ENCODE assay signal across 28 cellular contexts in the genomic region with DNA sequence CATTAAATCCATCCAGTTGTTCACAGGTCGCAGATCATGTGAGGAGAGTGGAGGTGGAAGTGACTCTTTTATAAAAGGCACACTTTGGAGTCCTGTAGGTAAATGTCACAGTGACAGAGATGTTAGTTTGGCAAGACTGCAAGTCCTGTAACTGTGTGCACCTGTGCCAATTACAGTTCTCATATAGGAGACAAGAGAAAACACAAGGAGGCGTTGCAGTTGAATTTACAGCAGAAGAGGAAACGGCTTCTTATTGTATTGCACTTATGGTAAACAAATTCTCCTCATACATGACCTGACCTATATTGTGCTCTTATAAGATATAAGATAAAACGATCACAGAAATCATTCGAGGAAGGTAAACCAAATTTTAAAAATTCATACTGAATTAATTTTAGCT.
A peak's percentile ranks its signal among the peaks of the same experiment; 100 is the strongest.
DNase-seq lines count a peak whose midpoint lies in the region; ATAC-seq and TF ChIP-seq lines count a peak whose summit lies in the region.
"Had no signal": no experiment of that assay in that cellular context is flagged by ENCODE, and none has a peak within 500 bp of the region (broad histone marks: within the 10 kb centered on the region; RNA-seq: fewer than 3 reads in every experiment).

No MANE protein-coding gene starts in this region.

- no peak overlapping the region for H3K27ac ChIP-seq in OCI-LY3 (ENCODE audit: low read length)
- H3K27ac ChIP-seq: cardiac muscle cell, KMS-11, left lung had no signal

- H3K9me3 ChIP-seq in OCI-LY3 (ENCODE audit: insufficient read depth, low read length) = no peaks in the 10 kb centered on the region
- H3K9me3 ChIP-seq: left lung had no signal

- no peaks in the 10 kb centered on the region for H3K36me3 Mint-ChIP-seq in mesothelial cell of epicardium
- H3K36me3 Mint-ChIP-seq: activated CD8-positive, alpha-beta memory T cell treated with anti-CD3 and anti-CD28 coated beads, Interleukin-2, amount 10 ng/mL, durations not matched to agents 7 days and 5 days; activated naive CD4-positive, alpha-beta T cell treated with anti-CD3 and anti-CD28 coated beads, Interleukin-2, amount 10 ng/mL, durations not matched to agents 7 days and 5 days; naive thymus-derived CD8-positive, alpha-beta T cell; stimulated activated effector memory CD8-positive, alpha-beta T cell treated with anti-CD3 and anti-CD28 coated beads, Interleukin-12 subunit alpha, Interleukin-12 subunit beta, amount 100 ng/mL, for 72 hours; WTC11 had no signal

- no peaks in the 10 kb centered on the region for H4K20me1 ChIP-seq in OCI-LY3 (ENCODE audit: insufficient read depth, low read length)

- no peaks in the 10 kb centered on the region for H3K79me2 ChIP-seq in OCI-LY3 (ENCODE audit: low read length)

- H3K36me3 ChIP-seq in OCI-LY3 (replicated peaks; ENCODE audit: low read depth, low read length) = no peaks in the 10 kb centered on the region
- H3K36me3 ChIP-seq: cardiac muscle cell, left lung had no signal

- no peaks in the 10 kb centered on the region for H3K27me3 Mint-ChIP-seq in mesothelial cell of epicardium (ENCODE audit: low read depth)
- H3K27me3 Mint-ChIP-seq: activated CD8-positive, alpha-beta memory T cell treated with anti-CD3 and anti-CD28 coated beads, Interleukin-2, amount 10 ng/mL, durations not matched to agents 7 days and 5 days; activated naive CD4-positive, alpha-beta T cell treated with anti-CD3 and anti-CD28 coated beads, Interleukin-2, amount 10 ng/mL, durations not matched to agents 7 days and 5 days; B cell; naive thymus-derived CD8-positive, alpha-beta T cell had no signal

- no peak overlapping the region for H3K4me3 Mint-ChIP-seq in mesothelial cell of epicardium
- H3K4me3 Mint-ChIP-seq: activated CD8-positive, alpha-beta memory T cell treated with anti-CD3 and anti-CD28 coated beads, Interleukin-2, amount 10 ng/mL, durations not matched to agents 7 days and 5 days; activated naive CD4-positive, alpha-beta T cell treated with anti-CD3 and anti-CD28 coated beads, Interleukin-2, amount 10 ng/mL, durations not matched to agents 7 days and 5 days; activated T-cell treated with anti-CD3 and anti-CD28 coated beads, Interleukin-2, amount 50 U/mL, for 72 hours; B cell; H9; naive thymus-derived CD8-positive, alpha-beta T cell; stimulated activated effector memory CD8-positive, alpha-beta T cell treated with anti-CD3 and anti-CD28 coated beads, Interleukin-12 subunit alpha, Interleukin-12 subunit beta, amount 100 ng/mL, for 72 hours; WTC11 had no signal

- no peaks in the 10 kb centered on the region for H3K4me1 ChIP-seq in OCI-LY3 (ENCODE audit: low read length)
- H3K4me1 ChIP-seq: left lung had no signal

- peak overlapping the region; percentile 80 for H3K27ac Mint-ChIP-seq in mesothelial cell of epicardium
- H3K27ac Mint-ChIP-seq: activated CD8-positive, alpha-beta memory T cell treated with anti-CD3 and anti-CD28 coated beads, Interleukin-2, amount 10 ng/mL, durations not matched to agents 7 days and 5 days; activated naive CD4-positive, alpha-beta T cell treated with anti-CD3 and anti-CD28 coated beads, Interleukin-2, amount 10 ng/mL, durations not matched to agents 7 days and 5 days; activated T-cell treated with anti-CD3 and anti-CD28 coated beads, Interleukin-2, amount 50 U/mL, for 72 hours; B cell; H9; naive thymus-derived CD8-positive, alpha-beta T cell; stimulated activated effector memory CD8-positive, alpha-beta T cell treated with anti-CD3 and anti-CD28 coated beads, Interleukin-12 subunit alpha, Interleukin-12 subunit beta, amount 100 ng/mL, for 72 hours; WTC11 had no signal

- H3K9me3 Mint-ChIP-seq in mesothelial cell of epicardium = no peaks in the 10 kb centered on the region
- H3K9me3 Mint-ChIP-seq: H9, WTC11 had no signal

- no peak overlapping the region for H3K9ac ChIP-seq in OCI-LY3 (ENCODE audit: low read length)
- H3K9ac ChIP-seq: KMS-11 had no signal

- H3K4me3 ChIP-seq in OCI-LY3 (ENCODE audit: low read length) = no peak overlapping the region
- H3K4me3 ChIP-seq: cardiac muscle cell, left lung had no signal

- DNase-seq in NCI-H748 (lab: John Stamatoyannopoulos, UW; ENCODE audit: unreplicated experiment) (peak; percentile 12), NCI-H748 treated with DMSO at 0.1 percent for 48 hours (lab: John Stamatoyannopoulos, UW) (no peak), NCI-H187 treated with DMSO at 0.1 percent for 48 hours (lab: John Stamatoyannopoulos, UW) (peak; percentile 30), mesothelial cell of epicardium (ENCODE audit: low spot score in 2 of 2, unreplicated experiment in 2 of 2) (no peak), NCI-H524 (lab: John Stamatoyannopoulos, UW) (no peak), 8988T (no peak)
- DNase-seq: activated CD4-positive, alpha-beta T cell treated with anti-CD3 and anti-CD28 coated beads, Interleukin-2, amount 50 U/mL, for 1 hour; activated CD8-positive, alpha-beta memory T cell treated with anti-CD3 and anti-CD28 coated beads, Interleukin-2, amount 10 ng/mL, durations not matched to agents 7 days and 5 days; activated naive CD4-positive, alpha-beta T cell treated with anti-CD3 and anti-CD28 coated beads, Interleukin-2, amount 10 ng/mL, durations not matched to agents 7 days and 5 days; activated T-cell treated with anti-CD3 and anti-CD28 coated beads, Interleukin-2, amount 50 U/mL, for 72 hours; anterior cingulate cortex; dermis blood vessel endothelial cell; DMS79 treated with DMSO at 0.1 percent for 48 hours; H9; left lung; naive thymus-derived CD8-positive, alpha-beta T cell; NCI-H1048; occipital lobe; retina; substantia nigra; T-helper 9 cell had no signal

- TF ChIP-seq CTCF in OCI-LY3 (IDR thresholded peaks at IDR 0.05; ENCODE audit: low read depth, low read length) (no peak), mesothelial cell of epicardium (IDR thresholded peaks at IDR 0.05; ENCODE audit: unreplicated experiment) (no peak)

- no peak overlapping the region for H3K4me2 ChIP-seq in OCI-LY3 (ENCODE audit: low read length)
- H3K4me2 ChIP-seq: KMS-11 had no signal

- no peak for ATAC-seq in GM18498 (IDR thresholded peaks at IDR 0.05; ENCODE audit: unreplicated experiment)
- ATAC-seq: activated CD8-positive, alpha-beta memory T cell treated with anti-CD3 and anti-CD28 coated beads, Interleukin-2, amount 10 ng/mL, durations not matched to agents 7 days and 5 days; activated T-cell treated with anti-CD3 and anti-CD28 coated beads, Interleukin-2, amount 50 U/mL, for 72 hours; left lung; naive thymus-derived CD8-positive, alpha-beta T cell; stimulated activated effector memory CD8-positive, alpha-beta T cell treated with anti-CD3 and anti-CD28 coated beads, Interleukin-12 subunit alpha, Interleukin-12 subunit beta, amount 100 ng/mL, for 72 hours; WTC11 had no signal

- H3K4me1 Mint-ChIP-seq in mesothelial cell of epicardium = peaks cover 33% of the 10 kb centered on the region
- H3K4me1 Mint-ChIP-seq: activated CD8-positive, alpha-beta memory T cell treated with anti-CD3 and anti-CD28 coated beads, Interleukin-2, amount 10 ng/mL, durations not matched to agents 7 days and 5 days; activated naive CD4-positive, alpha-beta T cell treated with anti-CD3 and anti-CD28 coated beads, Interleukin-2, amount 10 ng/mL, durations not matched to agents 7 days and 5 days; B cell; H9; naive thymus-derived CD8-positive, alpha-beta T cell; stimulated activated effector memory CD8-positive, alpha-beta T cell treated with anti-CD3 and anti-CD28 coated beads, Interleukin-12 subunit alpha, Interleukin-12 subunit beta, amount 100 ng/mL, for 72 hours; WTC11 had no signal

- no peaks in the 10 kb centered on the region for H3K27me3 ChIP-seq in OCI-LY3 (ENCODE audit: low read depth, low read length)
- H3K27me3 ChIP-seq: cardiac muscle cell, left lung had no signal

- H2AFZ ChIP-seq in OCI-LY3 (ENCODE audit: low read depth, low read length) = 0 out of 2 replicates have a peak overlapping the region, but pooled peaks have one; percentile 2

Comparison
In these comparisons a context has a peak if more than half of its experiments do, and no peak if none do; other contexts are left out.
1. DNase-seq: peak in NCI-H748 (single experiment) and NCI-H187 treated with DMSO at 0.1 percent for 48 hours (single experiment); none in NCI-H748 treated with DMSO at 0.1 percent for 48 hours (single experiment), mesothelial cell of epicardium (0 of 2), NCI-H524 (0 of 2) and 8988T (single experiment).